In the genomic region with DNA sequence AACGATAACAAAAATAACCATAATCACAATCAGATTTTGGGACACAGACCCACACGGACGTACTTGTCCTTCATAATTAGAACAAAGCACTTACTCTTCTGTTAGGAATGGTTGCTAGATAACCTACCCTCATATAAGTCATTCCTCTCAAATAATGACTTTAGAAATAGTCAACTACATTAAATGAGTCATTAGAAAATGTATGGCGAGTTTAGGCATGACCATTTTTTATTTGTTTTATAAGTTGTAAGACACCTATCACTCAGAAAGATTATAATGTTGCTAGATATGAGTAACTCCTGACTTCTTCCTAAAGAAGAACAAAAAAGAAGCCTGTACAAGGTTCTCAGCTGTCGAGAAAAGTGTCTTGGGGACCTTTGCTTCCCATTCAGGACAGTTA, we compare ENCODE assay signal across 6 cellular contexts.
"Had no signal": no experiment of that assay in that cellular context is flagged by ENCODE, and none has a peak within 500 bp of the region (broad histone marks: within the 10 kb centered on the region; RNA-seq: fewer than 3 reads in every experiment).

No MANE protein-coding gene starts in this region.

- H3K27ac ChIP-seq: HL-60 had no signal

- ATAC-seq: GM23338, HepG2 had no signal

- H3K4me2 ChIP-seq: GM23338 had no signal

- H3K4me3 ChIP-seq: GM23338 had no signal

- DNase-seq: H9, HCEC 1CT, KBM-7 had no signal

- H2AFZ ChIP-seq: GM23338 had no signal
